In genomic region chr6:5204340-5204739, GRCh38 we compare ENCODE assay signal across 23 cellular contexts. TPM values are rescaled to one million over a fixed set of nuclear protein-coding genes. Genes with fewer than 3 reads are reported as not detected.
DNase-seq lines count a peak whose midpoint lies in the region; ATAC-seq, FAIRE-seq and TF ChIP-seq lines count a peak whose summit lies in the region.
"Had no signal": no experiment of that assay in that cellular context is flagged by ENCODE, and none has a peak within 500 bp of the region (broad histone marks: within the 10 kb centered on the region; RNA-seq: fewer than 3 reads in every experiment).

No MANE protein-coding gene starts in this region.

- FAIRE-seq in pancreas (lab: Jason Lieb, UNC), result no peak
- FAIRE-seq: colon had no signal

- no peaks in the 10 kb centered on the region for H3K9me3 ChIP-seq in right atrium auricular region
- no peaks in the 10 kb centered on the region for H3K9me3 ChIP-seq in muscle layer of colon (ENCODE audit: low read length)
- no peaks in the 10 kb centered on the region for H3K9me3 ChIP-seq in uterus
- no peaks in the 10 kb centered on the region for H3K9me3 ChIP-seq in pancreas

- TF ChIP-seq POLR2A in uterus (IDR thresholded peaks at IDR 0.05), result no peak

- no peak for DNase-seq in right atrium auricular region (ENCODE audit: low spot score)
- DNase-seq in left ventricle myocardium superior, result no peak
- no peak for DNase-seq in endothelial cell (ENCODE audit: low spot score)
- DNase-seq in uterus, result no peak
- DNase-seq in MV-4-11 (lab: John Stamatoyannopoulos, UW), result no peak
- no peak for DNase-seq in pancreas
- DNase-seq in UCSD-AML1 (lab: John Stamatoyannopoulos, UW; ENCODE audit: unreplicated experiment), result no peak
- DNase-seq: ACHN; activated CD4-positive, alpha-beta T cell treated with anti-CD3 and anti-CD28 coated beads for 48 hours; activated CD8-positive, alpha-beta memory T cell treated with anti-CD3 and anti-CD28 coated beads, Interleukin-2, amount 50 U/mL, for 48 hours; activated gamma-delta T cell treated with Interleukin-2 at 50 U/mL for 16 hours; amniotic stem cell; CD4-positive, CD25-positive, alpha-beta regulatory T cell; mesenchymal stem cell; NCI-H1105; NCI-H2171; NCI-H748 treated with DMSO at 0.1 percent for 48 hours; stimulated activated naive B cell treated with anti-CD40 and anti-IgM and Interleukin-4, amounts not matched to agents 10 μg/mL and 1 μg/mL and 100 μg/mL, for 72 hours had no signal

- no peaks in the 10 kb centered on the region for H3K27me3 Mint-ChIP-seq in endothelial cell (ENCODE audit: unreplicated experiment)
- H3K27me3 Mint-ChIP-seq: CD4-positive, CD25-positive, alpha-beta regulatory T cell; stimulated activated naive B cell treated with anti-CD40 and anti-IgM and Interleukin-4, amounts not matched to agents 10 μg/mL and 1 μg/mL and 100 μg/mL, for 72 hours had no signal

- WGBS in pancreas, 2 donors, result 92 to 93% methylated on average over 3 of the region's 3 CpGs

- H3K9ac ChIP-seq in muscle layer of colon (ENCODE audit: low read length), result no peak overlapping the region
- H3K9ac ChIP-seq: KMS-11 had no signal

- H3K27ac ChIP-seq in right atrium auricular region (peak overlapping the region; percentile 86), muscle layer of colon (ENCODE audit: low read depth, low read length) (peak overlapping the region; percentile 20), uterus (peak overlapping the region; percentile 81 to 85), pancreas (no peak overlapping the region)
- H3K27ac ChIP-seq: KMS-11, SK-N-MC had no signal

- H3K9me3 Mint-ChIP-seq in endothelial cell (ENCODE audit: unreplicated experiment), result no peaks in the 10 kb centered on the region
- H3K9me3 Mint-ChIP-seq: CD4-positive, CD25-positive, alpha-beta regulatory T cell; stimulated activated naive B cell treated with anti-CD40 and anti-IgM and Interleukin-4, amounts not matched to agents 10 μg/mL and 1 μg/mL and 100 μg/mL, for 72 hours had no signal

- H3K36me3 ChIP-seq in right atrium auricular region (no peaks in the 10 kb centered on the region), muscle layer of colon (ENCODE audit: insufficient read depth, low read length) (no peaks in the 10 kb centered on the region), uterus (no peaks in the 10 kb centered on the region), pancreas (no peaks in the 10 kb centered on the region)

- no peaks in the 10 kb centered on the region for H3K36me3 Mint-ChIP-seq in endothelial cell (ENCODE audit: low read depth, unreplicated experiment)

- H3K4me1 ChIP-seq in right atrium auricular region (peaks cover 0 to 78% of the 10 kb centered on the region in 2 donors), muscle layer of colon (ENCODE audit: insufficient read depth, low read length) (peaks cover 67% of the 10 kb centered on the region), uterus (peaks cover 14 to 19% of the 10 kb centered on the region in 2 donors), pancreas (peaks cover 4 to 15% (median 9%) of the 10 kb centered on the region in 3 donors)

- peaks cover 48% of the 10 kb centered on the region for H3K4me1 Mint-ChIP-seq in endothelial cell (ENCODE audit: unreplicated experiment)

- TF ChIP-seq CTCF in right atrium auricular region (IDR thresholded peaks at IDR 0.05) (no peak), endothelial cell (IDR thresholded peaks at IDR 0.05; ENCODE audit: unreplicated experiment) (no peak), uterus (IDR thresholded peaks at IDR 0.05) (no peak), pancreas (IDR thresholded peaks at IDR 0.05) (no peak)

- no peak overlapping the region for H3K4me3 Mint-ChIP-seq in endothelial cell (ENCODE audit: unreplicated experiment)
- H3K4me3 Mint-ChIP-seq: CD4-positive, CD25-positive, alpha-beta regulatory T cell; stimulated activated naive B cell treated with anti-CD40 and anti-IgM and Interleukin-4, amounts not matched to agents 10 μg/mL and 1 μg/mL and 100 μg/mL, for 72 hours had no signal

- H3K4me3 ChIP-seq in right atrium auricular region (no peak overlapping the region), muscle layer of colon (ENCODE audit: low read depth in 1 of 2, low read length in 2 of 2) (no peak overlapping the region), uterus (no peak overlapping the region), pancreas (no peak overlapping the region)
- H3K4me3 ChIP-seq: SK-N-MC had no signal

- intact Hi-C loops in left ventricle myocardium superior (cut with micrococcal nuclease), result no loop called here
- intact Hi-C loops in uterus (cut with DNase I; ENCODE audit: low total_unique reads), result no loop called here
- intact Hi-C loops in pancreas (cut with DNase I), result no loop called here

- no peak for ATAC-seq in left ventricle myocardium superior
- ATAC-seq in pancreas, result no peak
- ATAC-seq: Panc1; stimulated activated naive B cell treated with anti-CD40 and anti-IgM and Interleukin-4, amounts not matched to agents 10 μg/mL and 1 μg/mL and 100 μg/mL, for 72 hours had no signal

- no peaks in the 10 kb centered on the region for H3K27me3 ChIP-seq in right atrium auricular region
- H3K27me3 ChIP-seq in muscle layer of colon (ENCODE audit: control insufficient read depth in 1 of 2, insufficient read depth in 2 of 2, low read length in 2 of 2), result no peaks in the 10 kb centered on the region
- H3K27me3 ChIP-seq in uterus, result no peaks in the 10 kb centered on the region
- H3K27me3 ChIP-seq in pancreas, result no peaks in the 10 kb centered on the region

- H3K27ac Mint-ChIP-seq in endothelial cell (ENCODE audit: unreplicated experiment), result peak overlapping the region; percentile 96
- H3K27ac Mint-ChIP-seq: stimulated activated naive B cell treated with anti-CD40 and anti-IgM and Interleukin-4, amounts not matched to agents 10 μg/mL and 1 μg/mL and 100 μg/mL, for 72 hours had no signal

RNA-seq across cellular contexts. Expression of gene LYRM4, which starts 56.4 kb away (rescaled TPM):
- total RNA-seq in right atrium auricular region, result 10 to 100 TPM; 19.1 to 22.5 TPM
- total RNA-seq in left ventricle myocardium superior, result 26.6 TPM
- 39.0 TPM for total RNA-seq in endothelial cell (ENCODE audit: unreplicated experiment)
- total RNA-seq in uterus, result 10 to 100 TPM in 2 of 4 donors, 1 to 10 TPM in 2; 3.1 to 33.0 (median 15.7) TPM
- total RNA-seq in pancreas, result 10 to 100 TPM in 5 of 6 donors, 1 to 10 TPM in 1; 8.7 to 14.9 (median 13.2) TPM
- 10 to 100 TPM; 11.2 to 12.3 TPM for polyA plus RNA-seq in pancreas

RNA-seq across cellular contexts. Expression of gene FARS2, which starts 57.0 kb away (rescaled TPM):
- total RNA-seq in right atrium auricular region, result 10 to 100 TPM in 1 of 2 donors, 1 to 10 TPM in 1; 9.4 to 15.0 TPM
- 19.4 TPM for total RNA-seq in left ventricle myocardium superior
- 17.8 TPM for total RNA-seq in endothelial cell (ENCODE audit: unreplicated experiment)
- total RNA-seq in uterus, result 10 to 100 TPM; 14.4 to 32.5 (median 25.6) TPM
- 10 to 100 TPM in 1 of 6 donors, 1 to 10 TPM in 5; 6.5 to 10.3 (median 8.1) TPM for total RNA-seq in pancreas
- polyA plus RNA-seq in pancreas, result 1 to 10 TPM; 4.1 to 6.7 TPM

Comparison
In these comparisons a context has a peak if more than half of its experiments do, and no peak if none do; other contexts are left out.
1. H3K27ac ChIP-seq: peak in right atrium auricular region (2 of 2), muscle layer of colon (single experiment) and uterus (2 of 2); none in pancreas (0 of 4).